ENCODE assay signal across 16 cellular contexts in genomic region chr14:101362529-101363260, GRCh38.
"Had no signal": no experiment of that assay in that cellular context is flagged by ENCODE, and none has a peak within 500 bp of the region (broad histone marks: within the 10 kb centered on the region; RNA-seq: fewer than 3 reads in every experiment).

No MANE protein-coding gene starts in this region.

- H3K27ac Mint-ChIP-seq: activated CD4-positive, alpha-beta T cell treated with anti-CD3 and anti-CD28 coated beads, Interleukin-2, amount 10 ng/mL, durations not matched to agents 24 days and 14 days; natural killer cell; stimulated activated memory B cell treated with anti-CD40 and anti-IgM and Interleukin-4, amounts not matched to agents 10 μg/mL and 1 μg/mL and 100 μg/mL, for 72 hours had no signal

- H3K4me2 ChIP-seq: hepatocyte had no signal

- H3K4me3 ChIP-seq: breast epithelium, dorsolateral prefrontal cortex, hepatocyte, transverse colon had no signal

- H3K36me3 ChIP-seq: breast epithelium, transverse colon had no signal

- H3K36me3 Mint-ChIP-seq: natural killer cell had no signal

- H3K27ac ChIP-seq: dorsolateral prefrontal cortex had no signal

- H3K4me3 Mint-ChIP-seq: activated CD4-positive, alpha-beta T cell treated with anti-CD3 and anti-CD28 coated beads, Interleukin-2, amount 10 ng/mL, durations not matched to agents 24 days and 14 days; natural killer cell; stimulated activated memory B cell treated with anti-CD40 and anti-IgM and Interleukin-4, amounts not matched to agents 10 μg/mL and 1 μg/mL and 100 μg/mL, for 72 hours had no signal

- H3K27me3 ChIP-seq: hepatocyte, transverse colon had no signal

- H3K9me3 ChIP-seq: transverse colon had no signal

- DNase-seq: activated CD4-positive, alpha-beta T cell treated with anti-CD3 and anti-CD28 coated beads, Interleukin-2, amount 10 ng/mL, durations not matched to agents 24 days and 14 days; activated CD4-positive, CD25-positive, alpha-beta regulatory T cell; activated naive CD4-positive, alpha-beta T cell; activated T-cell treated with anti-CD3 and anti-CD28 coated beads for 4 hours; dorsolateral prefrontal cortex; erythroblast; natural killer cell; stimulated activated CD4-positive, alpha-beta T cell treated with anti-CD3 and anti-CD28 coated beads, Interleukin-2, amount 100 ng/mL, for 48 hours; substantia nigra; SW 1271; transverse colon had no signal

- FAIRE-seq: keratinocyte, TTC549 had no signal

- H3K9me3 Mint-ChIP-seq: activated CD4-positive, alpha-beta T cell treated with anti-CD3 and anti-CD28 coated beads, Interleukin-2, amount 10 ng/mL, durations not matched to agents 24 days and 14 days; natural killer cell had no signal

- H3K79me2 ChIP-seq: hepatocyte had no signal

- H3K27me3 Mint-ChIP-seq: activated CD4-positive, alpha-beta T cell treated with anti-CD3 and anti-CD28 coated beads, Interleukin-2, amount 10 ng/mL, durations not matched to agents 24 days and 14 days had no signal

- H3K4me1 Mint-ChIP-seq: activated CD4-positive, alpha-beta T cell treated with anti-CD3 and anti-CD28 coated beads, Interleukin-2, amount 10 ng/mL, durations not matched to agents 24 days and 14 days; natural killer cell had no signal

- H2AFZ ChIP-seq: hepatocyte had no signal
